In the genomic region with DNA sequence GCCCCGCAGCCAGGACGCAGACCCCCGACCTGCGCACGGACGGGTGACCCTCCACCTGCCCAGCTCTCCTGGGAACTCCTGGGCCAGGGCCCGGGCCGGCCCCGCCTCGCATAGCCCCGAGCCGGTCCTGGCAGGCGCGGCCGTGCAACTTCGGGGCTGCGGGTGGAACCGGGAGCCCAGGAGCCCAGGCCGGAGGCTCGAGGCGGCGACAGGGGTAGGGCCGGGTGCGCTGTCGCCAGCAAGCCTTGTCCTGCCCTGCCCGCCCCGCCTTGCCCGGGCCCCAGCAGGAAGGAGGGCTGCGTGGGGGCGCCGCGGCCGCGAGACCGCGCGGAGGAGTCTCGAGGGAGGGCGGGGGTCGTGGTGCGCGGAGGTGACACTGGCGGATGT, we compare ENCODE assay signal across 8 cellular contexts. TPM values are rescaled to one million over a fixed set of nuclear protein-coding genes. Genes with fewer than 3 reads are reported as not detected.
A peak's percentile ranks its signal among the peaks of the same experiment; 100 is the strongest.
DNase-seq lines count a peak whose midpoint lies in the region; ATAC-seq and TF ChIP-seq lines count a peak whose summit lies in the region.

No MANE protein-coding gene starts in this region.

- peak overlapping the region; percentile 71 for H3K4me3 Mint-ChIP-seq in activated naive CD4-positive, alpha-beta T cell treated with anti-CD3 and anti-CD28 coated beads, Interleukin-2, amount 10 ng/mL, durations not matched to agents 7 days and 5 days

- no CpG with 5 or more reads among the region's 43 CpGs for WGBS in gastroesophageal sphincter (ENCODE audit: low coverage in 1 of 2), 2 donors

- H3K9me3 Mint-ChIP-seq in activated naive CD4-positive, alpha-beta T cell treated with anti-CD3 and anti-CD28 coated beads, Interleukin-2, amount 10 ng/mL, durations not matched to agents 7 days and 5 days: peaks cover 5% of the 10 kb centered on the region

- H3K9me3 ChIP-seq in SJSA1 (replicated peaks) (peaks cover 7% of the 10 kb centered on the region; the same call in 1 of the 2 replicates), gastroesophageal sphincter (no peaks in the 10 kb centered on the region)

- no peak for ATAC-seq in gastroesophageal sphincter

- peak; percentile 38 for DNase-seq in activated naive CD4-positive, alpha-beta T cell treated with anti-CD3 and anti-CD28 coated beads, Interleukin-2, amount 10 ng/mL, durations not matched to agents 7 days and 5 days
- DNase-seq in activated naive CD4-positive, alpha-beta T cell treated with anti-CD3 and anti-CD28 coated beads, Interleukin-2, amount 50 U/mL, for 16 hours: no peak
- DNase-seq in SJSA1 (ENCODE audit: low read depth in 1 of 2, low spot score in 2 of 2): no peak
- no peak for DNase-seq in NCI-H748 (lab: John Stamatoyannopoulos, UW; ENCODE audit: unreplicated experiment)
- no peak for DNase-seq in putamen (ENCODE audit: low spot score)
- no peak for DNase-seq in NCI-H1092 (lab: John Stamatoyannopoulos, UW)

- no peak for TF ChIP-seq EP300 in gastroesophageal sphincter (IDR thresholded peaks at IDR 0.05)

- H3K27ac ChIP-seq in SJSA1: peak overlapping the region; percentile 24
- peak overlapping the region; percentile 41 to 87 (median 82) for H3K27ac ChIP-seq in gastroesophageal sphincter
- H3K27ac ChIP-seq in rectal smooth muscle tissue (ENCODE audit: low read depth, low read length): peak overlapping the region; percentile 84

- no peak for TF ChIP-seq POLR2A in gastroesophageal sphincter (IDR thresholded peaks at IDR 0.05)

- CTCF ChIA-PET in activated naive CD4-positive, alpha-beta T cell treated with anti-CD3 and anti-CD28 coated beads, Interleukin-2, amount 10 ng/mL, durations not matched to agents 7 days and 5 days (lab: Charles Lee): no interaction called here

- H3K27me3 ChIP-seq in SJSA1 (replicated peaks): peaks cover 38% of the 10 kb centered on the region
- no peaks in the 10 kb centered on the region for H3K27me3 ChIP-seq in gastroesophageal sphincter
- peaks cover 2% of the 10 kb centered on the region for H3K27me3 ChIP-seq in rectal smooth muscle tissue (ENCODE audit: control insufficient read depth, insufficient read depth, low read length)

- H3K36me3 ChIP-seq in SJSA1: peaks cover 20% of the 10 kb centered on the region
- peaks cover 0 to 34% of the 10 kb centered on the region in 2 donors for H3K36me3 ChIP-seq in gastroesophageal sphincter
- H3K36me3 ChIP-seq in rectal smooth muscle tissue (ENCODE audit: control insufficient read depth, insufficient read depth, low read length): no peaks in the 10 kb centered on the region

- peaks cover 21% of the 10 kb centered on the region for H3K27me3 Mint-ChIP-seq in activated naive CD4-positive, alpha-beta T cell treated with anti-CD3 and anti-CD28 coated beads, Interleukin-2, amount 10 ng/mL, durations not matched to agents 7 days and 5 days

- H3K4me1 Mint-ChIP-seq in activated naive CD4-positive, alpha-beta T cell treated with anti-CD3 and anti-CD28 coated beads, Interleukin-2, amount 10 ng/mL, durations not matched to agents 7 days and 5 days: peaks cover 28% of the 10 kb centered on the region

- H3K36me3 Mint-ChIP-seq in activated naive CD4-positive, alpha-beta T cell treated with anti-CD3 and anti-CD28 coated beads, Interleukin-2, amount 10 ng/mL, durations not matched to agents 7 days and 5 days: peaks cover 16% of the 10 kb centered on the region

- H3K27ac Mint-ChIP-seq in activated naive CD4-positive, alpha-beta T cell treated with anti-CD3 and anti-CD28 coated beads, Interleukin-2, amount 10 ng/mL, durations not matched to agents 7 days and 5 days: peak overlapping the region; percentile 81

- TF ChIP-seq CTCF in gastroesophageal sphincter (IDR thresholded peaks at IDR 0.05): no peak

- H3K9ac ChIP-seq in rectal smooth muscle tissue (ENCODE audit: low read length): peak overlapping the region; percentile 42

- H3K4me3 ChIP-seq in SJSA1: peak overlapping the region; percentile 74
- peak overlapping the region; percentile 94 to 95 for H3K4me3 ChIP-seq in gastroesophageal sphincter
- H3K4me3 ChIP-seq in rectal smooth muscle tissue (ENCODE audit: low read length): peak overlapping the region; percentile 88

- H3K4me1 ChIP-seq in SJSA1 (replicated peaks): peaks cover 7% of the 10 kb centered on the region
- H3K4me1 ChIP-seq in gastroesophageal sphincter: peaks cover 0 to 34% (median 9%) of the 10 kb centered on the region in 3 donors
- H3K4me1 ChIP-seq in rectal smooth muscle tissue (ENCODE audit: control insufficient read depth, insufficient read depth, low read length): peaks cover 8% of the 10 kb centered on the region

RNA-seq across cellular contexts. Expression of a gene that starts 0.4 kb away (rescaled TPM):
- total RNA-seq in SJSA1 (2014; rRNA removed; shearing (Covaris generic)): 16.3 and 23.5 TPM in 2 replicates
- 10 to 100 TPM; 13.7 to 57.3 (median 20.9) TPM for total RNA-seq in gastroesophageal sphincter

RNA-seq across cellular contexts. Expression of a gene that starts 11.2 kb away (rescaled TPM):
- total RNA-seq in SJSA1 (2014; rRNA removed; shearing (Covaris generic)): 3.1 and 4.9 TPM in 2 replicates
- 1 to 10 TPM; 2.0 to 4.5 (median 3.6) TPM for total RNA-seq in gastroesophageal sphincter

Comparison
In these comparisons a context has a peak if more than half of its experiments do, and no peak if none do; other contexts are left out.
1. H3K27ac ChIP-seq: peak in every context shown above with its lines; median percentile 84 in rectal smooth muscle tissue; 82 in gastroesophageal sphincter; 24 in SJSA1.